8 cellular contexts compared by ENCODE assay signal in genomic region chr5:177403826-177404640, GRCh38.
DNase-seq lines count a peak whose midpoint lies in the region; ATAC-seq lines count a peak whose summit lies in the region.

No MANE protein-coding gene starts in this region.

- DNase-seq in ACHN (peak; percentile 74), NCI-H2171 treated with DMSO at 0.1 percent for 48 hours (lab: John Stamatoyannopoulos, UW) (peak; percentile 55), cerebellar cortex (ENCODE audit: low spot score) (peak; percentile 71), kidney tubule cell (ENCODE audit: low spot score) (peak; percentile 79)
- peak; percentile 70 for DNase-seq in activated CD4-positive, CD25-positive, alpha-beta regulatory T cell treated with anti-CD3 and anti-CD28 coated beads, Interleukin-2, amount 50 U/mL, for 16 hours (ENCODE audit: low read depth, low spot score)
- peak in 3 of 4 experiments; percentile 67 to 83 (median 72) for DNase-seq in stimulated activated CD4-positive, alpha-beta T cell treated with anti-CD3 and anti-CD28 coated beads, Interleukin-1b, Interleukin-23, amount 100 ng/mL, for 24 hours (ENCODE audit: low read depth in 4 of 4, low spot score in 1 of 4)

- in situ Hi-C loops in ACHN (cut with HindIII; ENCODE audit: low pct_ligation_motif_present, low pct_unique_long_range_greater_than_20kb, low sequenced_read_pairs): no loop called here

- ATAC-seq in GM18519 (IDR thresholded peaks at IDR 0.05; ENCODE audit: low FRiP score, unreplicated experiment) (peak; percentile 45), HG02981 (IDR thresholded peaks at IDR 0.05; ENCODE audit: unreplicated experiment) (peak; percentile 71)

Comparison
In these comparisons a context has a peak if more than half of its experiments do, and no peak if none do; other contexts are left out.
1. Peak in every context shown above with its lines: DNase-seq and ATAC-seq.